In the genomic region with DNA sequence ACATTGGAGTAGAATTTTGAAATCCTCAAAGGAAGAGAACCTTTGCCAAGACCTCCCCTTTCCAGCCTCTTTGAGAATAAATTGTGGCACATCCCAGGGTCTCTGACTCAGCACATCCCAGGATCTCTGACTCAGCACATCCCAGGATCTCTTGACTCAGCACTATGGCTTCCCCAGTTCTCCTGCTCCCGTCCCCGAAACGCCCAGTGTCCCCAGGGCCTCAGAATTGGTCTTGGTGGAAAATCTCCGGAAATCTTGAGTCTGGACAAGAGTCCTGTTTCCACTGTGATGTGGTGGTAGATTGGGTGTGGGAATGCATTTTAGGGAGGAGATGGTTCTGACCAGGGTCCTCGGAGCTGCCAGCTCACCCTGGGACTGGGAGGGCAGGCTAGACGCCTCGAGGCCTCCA, we compare ENCODE assay signal across 14 cellular contexts. TPM values are rescaled to one million over a fixed set of nuclear protein-coding genes. Genes with fewer than 3 reads are reported as not detected.
DNase-seq lines count a peak whose midpoint lies in the region; FAIRE-seq and TF ChIP-seq lines count a peak whose summit lies in the region.
"Had no signal": no experiment of that assay in that cellular context is flagged by ENCODE, and none has a peak within 500 bp of the region (broad histone marks: within the 10 kb centered on the region; RNA-seq: fewer than 3 reads in every experiment).

No MANE protein-coding gene starts in this region.

- in situ Hi-C loops in astrocyte of the spinal cord (cut with HindIII; ENCODE audit: low sequenced_read_pairs), result no loop called here

- FAIRE-seq in GM12891 (lab: Jason Lieb, UNC), result no peak

- TF ChIP-seq POLR2A in GM12891 (IDR thresholded peaks at IDR 0.05; ENCODE audit: low read depth, low read length), result no peak

- TF ChIP-seq CTCF in astrocyte of the spinal cord (IDR thresholded peaks at IDR 0.05; ENCODE audit: low read depth, low read length) (no peak), GM20000 (IDR thresholded peaks at IDR 0.05; ENCODE audit: extremely low read depth, missing control alignments) (no peak)

- DNase-seq in HK-2 (ENCODE audit: unreplicated experiment), result peak; percentile 57
- peak; percentile 57 for DNase-seq in astrocyte of the spinal cord (ENCODE audit: low read depth, low spot score)
- peak; percentile 84 for DNase-seq in hepatic stellate cell (ENCODE audit: low spot score)
- peak; percentile 94 for DNase-seq in stromal cell of bone marrow (ENCODE audit: low read depth)
- DNase-seq in NCI-H1436 treated with DMSO at 0.1 percent for 48 hours (lab: John Stamatoyannopoulos, UW), result no peak
- DNase-seq in GM20000 (ENCODE audit: low spot score), result no peak
- DNase-seq in GM12891 (ENCODE audit: insufficient read length, low spot score), result no peak
- DNase-seq: activated T-cell treated with anti-CD3 and anti-CD28 coated beads, Interleukin-2, amount 50 U/mL, for 4 hours; colonic mucosa; hypothalamus; NCI-H1105; stimulated activated CD4-positive, alpha-beta T cell treated with anti-CD3 and anti-CD28 coated beads, Interleukin-1b, Interleukin-23, amount 100 ng/mL, for 48 hours; stimulated activated naive CD8-positive, alpha-beta T cell treated with anti-CD3 and anti-CD28 coated beads, Interleukin-15, amount 100 ng/mL, for 72 hours; WERI-Rb-1 had no signal

- H3K4me3 ChIP-seq in astrocyte of the spinal cord (ENCODE audit: low read depth, low read length), result no peak overlapping the region
- H3K4me3 ChIP-seq: colonic mucosa had no signal

TF ChIP-seq in GM12891, 5 proteins besides CTCF, POLR2A, EP300 and RAD21:
- TF ChIP-seq PAX5 (IDR thresholded peaks at IDR 0.05; ENCODE audit: insufficient read depth, low read length, severe bottlenecking), result no peak
- TF ChIP-seq POU2F2 (IDR thresholded peaks at IDR 0.05; ENCODE audit: low read depth, low read length), result no peak
- TF ChIP-seq POLR2AphosphoS5 (IDR thresholded peaks at IDR 0.05; ENCODE audit: low read depth, low read length), result no peak
- no peak for TF ChIP-seq TAF1 (IDR thresholded peaks at IDR 0.05; ENCODE audit: low read depth, low read length)
- TF ChIP-seq SPI1 (IDR thresholded peaks at IDR 0.05; ENCODE audit: low read depth, low read length), result no peak

RNA-seq across cellular contexts. Expression of a gene that starts 19.2 kb away (rescaled TPM):
- polyA plus RNA-seq in GM12891 (2012; ENCODE audit: low read depth, missing spikeins), result 0.06 TPM

RNA-seq across cellular contexts. Expression of a gene that starts 33.8 kb away (rescaled TPM):
- polyA plus RNA-seq in GM12891 (2012; ENCODE audit: low read depth, missing spikeins), result not detected

Comparison
In these comparisons a context has a peak if more than half of its experiments do, and no peak if none do; other contexts are left out.
1. DNase-seq: peak in HK-2 (single experiment), astrocyte of the spinal cord (single experiment), hepatic stellate cell (single experiment) and stromal cell of bone marrow (single experiment); none in NCI-H1436 treated with DMSO at 0.1 percent for 48 hours (single experiment), GM20000 (single experiment) and GM12891 (single experiment).